In genomic region chr6:118776607-118777549, GRCh38 we compare ENCODE assay signal across 8 cellular contexts.
A peak's percentile ranks its signal among the peaks of the same experiment; 100 is the strongest.
DNase-seq lines count a peak whose midpoint lies in the region; ATAC-seq, FAIRE-seq and TF ChIP-seq lines count a peak whose summit lies in the region.

No MANE protein-coding gene starts in this region.

- FAIRE-seq in pancreas (lab: Jason Lieb, UNC): peak; percentile 94

- no peaks in the 10 kb centered on the region for H3K4me1 ChIP-seq in pancreas
- no peaks in the 10 kb centered on the region for H3K4me1 ChIP-seq in aorta (ENCODE audit: control insufficient read depth in 1 of 2, insufficient read depth in 2 of 2, low read length in 2 of 2)

- H3K36me3 ChIP-seq in pancreas (no peaks in the 10 kb centered on the region), aorta (ENCODE audit: control insufficient read depth in 1 of 2, insufficient read depth in 2 of 2, low read length in 1 of 2) (no peaks in the 10 kb centered on the region)

- DNase-seq in DMS79 (lab: John Stamatoyannopoulos, UW): peak; percentile 29
- DNase-seq in Kasumi-1 (lab: John Stamatoyannopoulos, UW): peak; percentile 77 to 81
- DNase-seq in RPMI7951 (ENCODE audit: low read depth): peak; percentile 80
- DNase-seq in activated T-helper 9 cell treated with anti-CD3 and anti-CD28 coated beads, Interleukin-2, amount 50 U/mL, for 16 hours (ENCODE audit: low read depth): peak; percentile 41
- DNase-seq in foreskin fibroblast: peak; percentile 67 to 87
- peak in 4 of 6 donors; percentile 31 to 77 (median 43) for DNase-seq in pancreas
- DNase-seq in aorta: peak in 1 of 2 donors; percentile 73

- 24 to 29% methylated on average over 5 of the region's 5 CpGs for WGBS in pancreas, 2 donors
- 29 to 33% methylated on average over 5 of the region's 5 CpGs for WGBS in aorta, 2 donors

- H3K9me3 ChIP-seq in pancreas: no peaks in the 10 kb centered on the region
- H3K9me3 ChIP-seq in aorta (ENCODE audit: control insufficient read depth, low read length): no peaks in the 10 kb centered on the region

- H3K27ac ChIP-seq in pancreas: no peak overlapping the region
- no peak overlapping the region for H3K27ac ChIP-seq in aorta (ENCODE audit: low read depth in 1 of 2, low read length in 2 of 2)

- ATAC-seq in GM21529 (IDR thresholded peaks at IDR 0.05; ENCODE audit: unreplicated experiment) (peak; percentile 91), pancreas (peak; percentile 88 to 98 (median 94)), aorta (ENCODE audit: low FRiP score) (peak; percentile 83)

- TF ChIP-seq CTCF in foreskin fibroblast (IDR thresholded peaks at IDR 0.05; ENCODE audit: low read depth, low read length): peak; percentile 86
- TF ChIP-seq CTCF in pancreas (IDR thresholded peaks at IDR 0.05): peak; percentile 57 to 73 (median 68)

- intact Hi-C loops in pancreas (cut with DNase I): no loop called here
- intact Hi-C loops in aorta (cut with DNase I): loop anchor here (5.0 kb wide), 2 partner anchors 490 to 495 kb away; no protein-coding TSS in a partner anchor

- H3K27me3 ChIP-seq in pancreas (no peaks in the 10 kb centered on the region), aorta (ENCODE audit: control insufficient read depth in 1 of 2, insufficient read depth in 2 of 2, low read length in 1 of 2) (no peaks in the 10 kb centered on the region)

- H3K4me3 ChIP-seq in foreskin fibroblast (ENCODE audit: low read depth in 1 of 2, low read length in 2 of 2) (no peak overlapping the region), pancreas (peak overlapping the region in 1 of 4 donors; percentile 10), aorta (ENCODE audit: low read length in 2 of 2) (no peak overlapping the region)

Comparison
In these comparisons a context has a peak if more than half of its experiments do, and no peak if none do; other contexts are left out.
1. intact Hi-C loops: an anchor here in aorta (5.0 kb wide); none called in pancreas.